33 cellular contexts compared by ENCODE assay signal in the genomic region with DNA sequence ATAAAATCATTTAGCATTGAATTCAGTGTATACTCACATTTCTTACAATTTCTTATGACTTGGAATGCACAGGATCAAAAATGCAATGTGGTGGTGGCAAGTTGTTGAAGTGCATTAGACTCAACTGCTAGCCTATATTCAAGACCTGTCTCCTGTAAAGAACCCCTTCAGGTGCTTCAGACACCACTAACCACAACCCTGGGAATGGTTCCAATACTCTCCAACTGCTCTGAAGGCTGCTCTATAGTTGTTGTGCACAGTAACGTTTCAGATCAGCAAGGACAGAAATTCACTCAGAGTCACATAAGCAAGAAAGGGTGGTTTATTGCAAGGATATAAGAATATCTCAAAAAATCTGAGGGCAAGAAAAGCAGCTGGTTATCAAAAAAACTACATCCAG. TPM values are rescaled to one million over a fixed set of nuclear protein-coding genes. Genes with fewer than 3 reads are reported as not detected.
A peak's percentile ranks its signal among the peaks of the same experiment; 100 is the strongest.
DNase-seq lines count a peak whose midpoint lies in the region.
"Had no signal": no experiment of that assay in that cellular context is flagged by ENCODE, and none has a peak within 500 bp of the region (broad histone marks: within the 10 kb centered on the region; RNA-seq: fewer than 3 reads in every experiment).

No MANE protein-coding gene starts in this region.

- H3K27me3 ChIP-seq in mesenchymal stem cell (ENCODE audit: control insufficient read depth in 1 of 2, insufficient read depth in 1 of 2, low read length in 2 of 2): no peaks in the 10 kb centered on the region
- H3K27me3 ChIP-seq: ascending aorta had no signal

- no peak overlapping the region for H3K9ac ChIP-seq in mesenchymal stem cell (ENCODE audit: low read length)
- H3K9ac ChIP-seq: parathyroid adenoma had no signal

- no peak overlapping the region for H3K23ac ChIP-seq in mesenchymal stem cell (ENCODE audit: low read length in 2 of 2)

- no peak overlapping the region for H3K4me3 ChIP-seq in Jurkat, Clone E6-1 (ENCODE audit: low read length)
- no peak overlapping the region for H3K4me3 ChIP-seq in mesenchymal stem cell (ENCODE audit: insufficient read depth in 1 of 2, low read depth in 1 of 2, low read length in 2 of 2)
- H3K4me3 ChIP-seq: ascending aorta, skin epidermis, suprapubic skin had no signal

- no peak overlapping the region for H2BK12ac ChIP-seq in mesenchymal stem cell (ENCODE audit: low read length in 2 of 2)

- peak; percentile 29 for DNase-seq in NCI-H1105 treated with DMSO at 0.1 percent for 48 hours (lab: John Stamatoyannopoulos, UW)
- no peak for DNase-seq in NCI-H1105 (lab: John Stamatoyannopoulos, UW)
- DNase-seq in Jurkat, Clone E6-1 (ENCODE audit: low read depth, low spot score): peak; percentile 89
- DNase-seq in RPMI8226: peak; percentile 84
- DNase-seq in mesenchymal stem cell: no peak
- no peak for DNase-seq in COLO829 (ENCODE audit: low spot score)
- no peak for DNase-seq in COR-L47 (lab: John Stamatoyannopoulos, UW)
- no peak for DNase-seq in cardiac septum (ENCODE audit: low spot score)
- DNase-seq: activated gamma-delta T cell; activated naive CD8-positive, alpha-beta T cell treated with anti-CD3 and anti-CD28 coated beads for 36 hours; activated T-cell treated with anti-CD3 and anti-CD28 coated beads, Interleukin-2, amount 50 U/mL, for 24 hours; AML-193; CD4-positive, CD25-positive, alpha-beta regulatory T cell; central memory CD4-positive, alpha-beta T cell; effector memory CD8-positive, alpha-beta T cell; GDM1; immature natural killer cell; left ventricle myocardium superior; NCI-H1694; NCI-H446 treated with DMSO at 0.1 percent for 48 hours; NCI-H82; retina; stimulated activated naive CD4-positive, alpha-beta T cell; T-helper 17 cell had no signal

- H3K14ac ChIP-seq in mesenchymal stem cell (ENCODE audit: low read length in 2 of 2): no peak overlapping the region

- H2BK5ac ChIP-seq in mesenchymal stem cell (ENCODE audit: low read depth, low read length, poor library complexity, severe bottlenecking): no peak overlapping the region

- H2BK120ac ChIP-seq in mesenchymal stem cell (ENCODE audit: low read depth, low read length): peak overlapping the region; percentile 49

- no peak overlapping the region for H3K4me2 ChIP-seq in mesenchymal stem cell (ENCODE audit: low read length, poor library complexity, severe bottlenecking)

- H2AK5ac ChIP-seq in mesenchymal stem cell (ENCODE audit: low read length, severe bottlenecking): no peak overlapping the region

- intact Hi-C loops in cardiac septum (cut with DNase I): no loop called here

- H3K27ac ChIP-seq in mesenchymal stem cell (ENCODE audit: low read length, poor library complexity, severe bottlenecking): no peak overlapping the region
- H3K27ac ChIP-seq: ascending aorta, parathyroid adenoma, skin epidermis, suprapubic skin had no signal

- no peaks in the 10 kb centered on the region for H3K36me3 ChIP-seq in mesenchymal stem cell (ENCODE audit: control insufficient read depth in 1 of 2, insufficient read depth in 2 of 2, low read depth in 1 of 2, low read length in 2 of 2)
- H3K36me3 ChIP-seq: ascending aorta, suprapubic skin had no signal

- H4K91ac ChIP-seq in mesenchymal stem cell (ENCODE audit: low read length): no peak overlapping the region

- no peak overlapping the region for H4K8ac ChIP-seq in mesenchymal stem cell (ENCODE audit: low read length)

- H3K4me1 ChIP-seq in mesenchymal stem cell (ENCODE audit: control insufficient read depth, insufficient read depth, low read depth, low read length): no peaks in the 10 kb centered on the region
- H3K4me1 ChIP-seq: ascending aorta, parathyroid adenoma, suprapubic skin had no signal

- H3K9me3 ChIP-seq in mesenchymal stem cell (ENCODE audit: control insufficient read depth, low read length): no peaks in the 10 kb centered on the region
- H3K9me3 ChIP-seq: ascending aorta, suprapubic skin had no signal

- H3K4ac ChIP-seq in mesenchymal stem cell (ENCODE audit: low read depth in 1 of 2, low read length in 2 of 2): no peak overlapping the region

- H2AFZ ChIP-seq in mesenchymal stem cell (ENCODE audit: low read depth, low read length): no peak overlapping the region
- H2AFZ ChIP-seq: parathyroid adenoma had no signal

- H3K79me1 ChIP-seq in mesenchymal stem cell (replicated peaks; ENCODE audit: low read length, poor library complexity, severe bottlenecking): no peaks in the 10 kb centered on the region

- H3K18ac ChIP-seq in mesenchymal stem cell (ENCODE audit: low read depth in 1 of 2, low read length in 2 of 2): no peak overlapping the region

- no CpG with 5 or more reads among the region's 1 CpG for WGBS in mesenchymal stem cell

- no peak overlapping the region for H2BK15ac ChIP-seq in mesenchymal stem cell (ENCODE audit: low read depth, poor library complexity, severe bottlenecking)

RNA-seq across cellular contexts. Expression of gene GKN1, which starts 6.5 kb away (rescaled TPM):
- not detected for polyA plus RNA-seq in Jurkat, Clone E6-1 (2012; ENCODE audit: insufficient read depth, insufficient read length)
- not detected for polyA plus RNA-seq in mesenchymal stem cell (2013, experiment 1 of 2)
- polyA plus RNA-seq in mesenchymal stem cell (2013, experiment 2 of 2): not detected
- total RNA-seq in cardiac septum: not detected
- total RNA-seq: A673; activated naive CD8-positive, alpha-beta T cell treated with anti-CD3 and anti-CD28 coated beads for 36 hours; CD4-positive, CD25-positive, alpha-beta regulatory T cell; epithelial cell of proximal tubule; left ventricle myocardium superior; LHCN-M2; OCI-LY7; suprapubic skin; T-helper 17 cell; ureter had no signal
- polyA plus RNA-seq: CD4-positive, CD25-positive, alpha-beta regulatory T cell; immature natural killer cell had no signal

RNA-seq across cellular contexts. Expression of gene GKN2, which starts 28.3 kb away (rescaled TPM):
- not detected for polyA plus RNA-seq in Jurkat, Clone E6-1 (2012; ENCODE audit: insufficient read depth, insufficient read length)
- polyA plus RNA-seq in mesenchymal stem cell (2013, experiment 1 of 2): not detected
- not detected for polyA plus RNA-seq in mesenchymal stem cell (2013, experiment 2 of 2)
- total RNA-seq in cardiac septum: not detected
- total RNA-seq: A673; activated naive CD8-positive, alpha-beta T cell treated with anti-CD3 and anti-CD28 coated beads for 36 hours; CD4-positive, CD25-positive, alpha-beta regulatory T cell; epithelial cell of proximal tubule; left ventricle myocardium superior; LHCN-M2; OCI-LY7; suprapubic skin; T-helper 17 cell; ureter had no signal
- polyA plus RNA-seq: CD4-positive, CD25-positive, alpha-beta regulatory T cell; immature natural killer cell had no signal

RNA-seq across cellular contexts. Expression of gene ANTXR1, which starts 32.0 kb away (rescaled TPM):
- 5.5 TPM for polyA plus RNA-seq in Jurkat, Clone E6-1 (2012; ENCODE audit: insufficient read depth, insufficient read length)
- polyA plus RNA-seq in mesenchymal stem cell (2013, experiment 1 of 2): 385 TPM
- 385 TPM for polyA plus RNA-seq in mesenchymal stem cell (2013, experiment 2 of 2)
- total RNA-seq in cardiac septum: 38.1 TPM
- total RNA-seq: CD4-positive, CD25-positive, alpha-beta regulatory T cell; OCI-LY7; T-helper 17 cell had no signal
- polyA plus RNA-seq: CD4-positive, CD25-positive, alpha-beta regulatory T cell; immature natural killer cell had no signal

Comparison
In these comparisons a context has a peak if more than half of its experiments do, and no peak if none do; other contexts are left out.
1. DNase-seq: peak in NCI-H1105 treated with DMSO at 0.1 percent for 48 hours (single experiment), Jurkat, Clone E6-1 (single experiment) and RPMI8226 (single experiment); none in NCI-H1105 (single experiment), mesenchymal stem cell (single experiment), COLO829 (single experiment), COR-L47 (single experiment) and cardiac septum (single experiment).